In the genomic region with DNA sequence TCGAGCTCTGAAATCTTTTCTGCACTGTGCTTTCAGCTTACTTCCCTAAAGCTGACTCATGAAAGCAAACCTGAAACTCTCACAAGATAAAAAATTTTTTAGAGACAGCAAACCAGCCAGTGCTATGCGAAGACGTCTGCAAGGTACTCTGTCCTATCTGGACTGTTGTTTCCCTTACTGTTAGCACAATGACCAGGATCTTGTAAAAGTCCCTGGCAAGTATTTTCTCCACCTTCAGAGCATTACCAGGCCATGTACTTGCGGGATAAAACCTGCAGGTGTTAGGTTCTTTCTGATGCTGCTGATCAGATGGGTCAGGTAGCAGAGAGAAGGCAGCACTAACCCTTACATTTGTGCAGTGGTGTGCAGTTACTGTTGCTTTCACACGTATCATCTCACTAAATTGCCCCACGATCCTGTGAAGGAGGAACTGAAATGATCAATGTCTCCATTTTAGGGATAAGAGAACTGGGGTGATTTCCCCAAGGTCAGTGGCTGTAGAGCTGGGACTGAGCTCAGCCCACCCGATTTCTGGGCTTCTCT, we compare ENCODE assay signal across 11 cellular contexts. TPM values are rescaled to one million over a fixed set of nuclear protein-coding genes. Genes with fewer than 3 reads are reported as not detected.
DNase-seq lines count a peak whose midpoint lies in the region; ATAC-seq and TF ChIP-seq lines count a peak whose summit lies in the region.
"Had no signal": no experiment of that assay in that cellular context is flagged by ENCODE, and none has a peak within 500 bp of the region (broad histone marks: within the 10 kb centered on the region; RNA-seq: fewer than 3 reads in every experiment).

No MANE protein-coding gene starts in this region.

- CTCF ChIA-PET in activated CD4-positive, alpha-beta T cell treated with anti-CD3 and anti-CD28 coated beads, Interleukin-2, amount 10 ng/mL, durations not matched to agents 7 days and 5 days (lab: Charles Lee) = interaction anchor here (1.0 kb wide), 1 partner anchor 25 kb away, joined by 3 read pairs; no protein-coding TSS in a partner anchor
- CTCF ChIA-PET in activated CD8-positive, alpha-beta T cell treated with anti-CD3 and anti-CD28 coated beads for 36 hours (lab: Charles Lee) = interaction anchor here (1.3 kb wide), 1 partner anchor 56 kb away, joined by 3 read pairs; no protein-coding TSS in a partner anchor

- H3K27ac Mint-ChIP-seq in activated CD4-positive, alpha-beta T cell treated with anti-CD3 and anti-CD28 coated beads, Interleukin-2, amount 10 ng/mL, durations not matched to agents 7 days and 5 days = no peak overlapping the region
- H3K27ac Mint-ChIP-seq in activated CD8-positive, alpha-beta T cell treated with anti-CD3 and anti-CD28 coated beads for 36 hours = no peak overlapping the region
- H3K27ac Mint-ChIP-seq: activated B cell treated with CpG ODN at 0.5 μM for 24 hours; activated naive CD4-positive, alpha-beta T cell treated with anti-CD3 and anti-CD28 coated beads, Interleukin-2, amount 10 ng/mL, durations not matched to agents 7 days and 5 days had no signal

- TF ChIP-seq CTCF in activated CD8-positive, alpha-beta T cell treated with anti-CD3 and anti-CD28 coated beads for 36 hours (IDR thresholded peaks at IDR 0.05) = no peak

- ATAC-seq in GM18498 (IDR thresholded peaks at IDR 0.05; ENCODE audit: unreplicated experiment) (peak; percentile 83), GM21360 (IDR thresholded peaks at IDR 0.05; ENCODE audit: unreplicated experiment) (peak; percentile 72), HG03064 (IDR thresholded peaks at IDR 0.05; ENCODE audit: low read depth, unreplicated experiment) (peak; percentile 65), Right ventricle myocardium inferior (no peak)
- no peak for ATAC-seq in activated CD8-positive, alpha-beta T cell treated with anti-CD3 and anti-CD28 coated beads for 36 hours

- H3K27me3 Mint-ChIP-seq in activated CD4-positive, alpha-beta T cell treated with anti-CD3 and anti-CD28 coated beads, Interleukin-2, amount 10 ng/mL, durations not matched to agents 7 days and 5 days = peaks cover 17% of the 10 kb centered on the region
- H3K27me3 Mint-ChIP-seq in activated CD8-positive, alpha-beta T cell treated with anti-CD3 and anti-CD28 coated beads for 36 hours = peaks cover 10% of the 10 kb centered on the region

- no peaks in the 10 kb centered on the region for H3K9me3 Mint-ChIP-seq in activated CD4-positive, alpha-beta T cell treated with anti-CD3 and anti-CD28 coated beads, Interleukin-2, amount 10 ng/mL, durations not matched to agents 7 days and 5 days
- H3K9me3 Mint-ChIP-seq in activated CD8-positive, alpha-beta T cell treated with anti-CD3 and anti-CD28 coated beads for 36 hours = no peaks in the 10 kb centered on the region
- H3K9me3 Mint-ChIP-seq: activated B cell treated with CpG ODN at 0.5 μM for 24 hours; activated naive CD4-positive, alpha-beta T cell treated with anti-CD3 and anti-CD28 coated beads, Interleukin-2, amount 10 ng/mL, durations not matched to agents 7 days and 5 days had no signal

- POLR2A ChIA-PET in activated CD4-positive, alpha-beta T cell treated with anti-CD3 and anti-CD28 coated beads, Interleukin-2, amount 10 ng/mL, durations not matched to agents 7 days and 5 days (lab: Charles Lee) = no interaction called here
- POLR2A ChIA-PET in activated CD8-positive, alpha-beta T cell treated with anti-CD3 and anti-CD28 coated beads for 36 hours (lab: Charles Lee) = no interaction called here

- DNase-seq in SKM-1 treated with dmso at 0.1 percent for 144 hours (lab: John Stamatoyannopoulos, UW; ENCODE audit: unreplicated experiment) = peak; percentile 65
- DNase-seq in Right ventricle myocardium inferior (ENCODE audit: missing footprints) = no peak
- DNase-seq in activated naive CD4-positive, alpha-beta T cell treated with Interleukin-2 at 50 U/mL for 16 hours = no peak
- DNase-seq in activated CD4-positive, alpha-beta T cell treated with anti-CD3 and anti-CD28 coated beads, Interleukin-2, amount 10 ng/mL, durations not matched to agents 7 days and 5 days = no peak
- DNase-seq in activated CD8-positive, alpha-beta T cell treated with anti-CD3 and anti-CD28 coated beads for 36 hours = no peak
- DNase-seq: activated B cell treated with CpG ODN at 0.5 μM for 24 hours; activated naive CD4-positive, alpha-beta T cell treated with anti-CD3 and anti-CD28 coated beads, Interleukin-2, amount 10 ng/mL, durations not matched to agents 7 days and 5 days; upper lobe of left lung had no signal

- no peaks in the 10 kb centered on the region for H3K36me3 Mint-ChIP-seq in activated CD4-positive, alpha-beta T cell treated with anti-CD3 and anti-CD28 coated beads, Interleukin-2, amount 10 ng/mL, durations not matched to agents 7 days and 5 days (ENCODE audit: low read depth)
- no peaks in the 10 kb centered on the region for H3K36me3 Mint-ChIP-seq in activated CD8-positive, alpha-beta T cell treated with anti-CD3 and anti-CD28 coated beads for 36 hours (ENCODE audit: low read depth)
- H3K36me3 Mint-ChIP-seq: activated naive CD4-positive, alpha-beta T cell treated with anti-CD3 and anti-CD28 coated beads, Interleukin-2, amount 10 ng/mL, durations not matched to agents 7 days and 5 days had no signal

- intact Hi-C loops in Right ventricle myocardium inferior (cut with DNase I) = no loop called here
- intact Hi-C loops in activated CD8-positive, alpha-beta T cell treated with anti-CD3 and anti-CD28 coated beads for 36 hours (cut with micrococcal nuclease) = no loop called here

- peaks cover 27% of the 10 kb centered on the region for H3K4me1 Mint-ChIP-seq in activated CD4-positive, alpha-beta T cell treated with anti-CD3 and anti-CD28 coated beads, Interleukin-2, amount 10 ng/mL, durations not matched to agents 7 days and 5 days
- peaks cover 9% of the 10 kb centered on the region for H3K4me1 Mint-ChIP-seq in activated CD8-positive, alpha-beta T cell treated with anti-CD3 and anti-CD28 coated beads for 36 hours (ENCODE audit: low read depth)

- H3K4me3 Mint-ChIP-seq in activated CD4-positive, alpha-beta T cell treated with anti-CD3 and anti-CD28 coated beads, Interleukin-2, amount 10 ng/mL, durations not matched to agents 7 days and 5 days = no peak overlapping the region
- no peak overlapping the region for H3K4me3 Mint-ChIP-seq in activated CD8-positive, alpha-beta T cell treated with anti-CD3 and anti-CD28 coated beads for 36 hours
- H3K4me3 Mint-ChIP-seq: activated B cell treated with CpG ODN at 0.5 μM for 24 hours; activated naive CD4-positive, alpha-beta T cell treated with anti-CD3 and anti-CD28 coated beads, Interleukin-2, amount 10 ng/mL, durations not matched to agents 7 days and 5 days had no signal

RNA-seq across cellular contexts. Expression of a gene that starts 56.6 kb away (rescaled TPM):
- 15.3 TPM for total RNA-seq in Right ventricle myocardium inferior
- 1 to 10 TPM; 1.1 to 1.2 TPM for total RNA-seq in activated CD4-positive, alpha-beta T cell treated with anti-CD3 and anti-CD28 coated beads, Interleukin-2, amount 10 ng/mL, durations not matched to agents 7 days and 5 days
- total RNA-seq in activated CD8-positive, alpha-beta T cell treated with anti-CD3 and anti-CD28 coated beads for 36 hours = under 1 TPM; 0.13 to 0.23 TPM

Comparison
In these comparisons a context has a peak if more than half of its experiments do, and no peak if none do; other contexts are left out.
1. ATAC-seq: peak in GM18498 (single experiment), GM21360 (single experiment) and HG03064 (single experiment); none in Right ventricle myocardium inferior (single experiment) and activated CD8-positive, alpha-beta T cell treated with anti-CD3 and anti-CD28 coated beads for 36 hours (single experiment).